Comparison of ENCODE assay signal across 8 cellular contexts in genomic region chr5:172837640-172838039, GRCh38. TPM values are rescaled to one million over a fixed set of nuclear protein-coding genes. Genes with fewer than 3 reads are reported as not detected.
DNase-seq lines count a peak whose midpoint lies in the region; ATAC-seq and TF ChIP-seq lines count a peak whose summit lies in the region.

No MANE protein-coding gene starts in this region.

- H3K9ac ChIP-seq in muscle layer of colon (ENCODE audit: low read length) (no peak overlapping the region), neural progenitor cell (no peak overlapping the region)

- no peak overlapping the region for H3K4me3 Mint-ChIP-seq in neural progenitor cell

- H3K27ac ChIP-seq in muscle layer of colon (ENCODE audit: low read depth, low read length) (peak overlapping the region; percentile 60), neural progenitor cell (no peak overlapping the region), foreskin keratinocyte (no peak overlapping the region)

- ATAC-seq in GM21737 (IDR thresholded peaks at IDR 0.05; ENCODE audit: unreplicated experiment) = peak; percentile 73
- no peak for ATAC-seq in foreskin keratinocyte

- H3K4me3 ChIP-seq in muscle layer of colon (ENCODE audit: low read depth in 1 of 2, low read length in 2 of 2) (no peak overlapping the region), neural progenitor cell (no peak overlapping the region)

- H3K9me3 Mint-ChIP-seq in neural progenitor cell = no peaks in the 10 kb centered on the region

- no peak overlapping the region for H2AFZ ChIP-seq in neural progenitor cell (replicated peaks)

- peaks cover 46% of the 10 kb centered on the region for H3K4me1 Mint-ChIP-seq in neural progenitor cell

- H3K27me3 Mint-ChIP-seq in neural progenitor cell (ENCODE audit: insufficient read depth, low read depth) = peaks cover 2% of the 10 kb centered on the region

- H3K4me1 ChIP-seq in muscle layer of colon (ENCODE audit: insufficient read depth, low read length) = peaks cover 57% of the 10 kb centered on the region
- H3K4me1 ChIP-seq in neural progenitor cell = peaks cover 25% of the 10 kb centered on the region
- H3K4me1 ChIP-seq in foreskin keratinocyte = no peaks in the 10 kb centered on the region

- TF ChIP-seq CTCF in neural progenitor cell (IDR thresholded peaks at IDR 0.05) (no peak), foreskin keratinocyte (conservative IDR thresholded peaks at IDR 0.05) (no peak)

- no peaks in the 10 kb centered on the region for H3K36me3 ChIP-seq in muscle layer of colon (ENCODE audit: insufficient read depth, low read length)
- no peaks in the 10 kb centered on the region for H3K36me3 ChIP-seq in neural progenitor cell

- DNase-seq in NCI-H2171 treated with DMSO at 0.1 percent for 48 hours (lab: John Stamatoyannopoulos, UW) (peak; percentile 17), NCI-H2171 (lab: John Stamatoyannopoulos, UW) (no peak), NCI-H1092 (lab: John Stamatoyannopoulos, UW) (peak; percentile 50), activated T-helper 1 cell treated with Interleukin-2 at 50 U/mL for 16 hours (ENCODE audit: low read depth) (peak; percentile 34), neural progenitor cell (ENCODE audit: low spot score) (no peak), foreskin keratinocyte (no peak)

- peaks cover 72% of the 10 kb centered on the region for H3K79me2 ChIP-seq in neural progenitor cell (ENCODE audit: low read depth)

- peaks cover 32% of the 10 kb centered on the region for H3F3A ChIP-seq in neural progenitor cell (ENCODE audit: low read depth)

- no peak overlapping the region for H3K4me2 ChIP-seq in neural progenitor cell

- H3K27ac Mint-ChIP-seq in neural progenitor cell = no peak overlapping the region

- no peaks in the 10 kb centered on the region for H3K9me3 ChIP-seq in muscle layer of colon (ENCODE audit: low read length)
- no peaks in the 10 kb centered on the region for H3K9me3 ChIP-seq in neural progenitor cell (ENCODE audit: low read depth)

- H3K27me3 ChIP-seq in muscle layer of colon (ENCODE audit: control insufficient read depth in 1 of 2, insufficient read depth in 2 of 2, low read length in 2 of 2) = no peaks in the 10 kb centered on the region
- H3K27me3 ChIP-seq in neural progenitor cell = no peaks in the 10 kb centered on the region
- H3K27me3 ChIP-seq in foreskin keratinocyte = no peaks in the 10 kb centered on the region

- peaks cover 2% of the 10 kb centered on the region for H3K36me3 Mint-ChIP-seq in neural progenitor cell

- H4K20me1 ChIP-seq in neural progenitor cell (ENCODE audit: low read depth) = peaks cover 79% of the 10 kb centered on the region

RNA-seq across cellular contexts. Expression of gene ERGIC1, which starts 3.6 kb away (rescaled TPM):
- total RNA-seq in neural progenitor cell (ENCODE audit: low replicate concordance) (28.7 and 50.8 TPM in 2 replicates), foreskin keratinocyte (86.8 and 90.9 TPM in 2 replicates)
- 54.3 and 61.3 TPM in 2 replicates for polyA plus RNA-seq in foreskin keratinocyte

Comparison
In these comparisons a context has a peak if more than half of its experiments do, and no peak if none do; other contexts are left out.
1. DNase-seq: peak in NCI-H2171 treated with DMSO at 0.1 percent for 48 hours (single experiment), NCI-H1092 (single experiment) and activated T-helper 1 cell treated with Interleukin-2 at 50 U/mL for 16 hours (single experiment); none in NCI-H2171 (single experiment), neural progenitor cell (single experiment) and foreskin keratinocyte (0 of 2).